In the genomic region with DNA sequence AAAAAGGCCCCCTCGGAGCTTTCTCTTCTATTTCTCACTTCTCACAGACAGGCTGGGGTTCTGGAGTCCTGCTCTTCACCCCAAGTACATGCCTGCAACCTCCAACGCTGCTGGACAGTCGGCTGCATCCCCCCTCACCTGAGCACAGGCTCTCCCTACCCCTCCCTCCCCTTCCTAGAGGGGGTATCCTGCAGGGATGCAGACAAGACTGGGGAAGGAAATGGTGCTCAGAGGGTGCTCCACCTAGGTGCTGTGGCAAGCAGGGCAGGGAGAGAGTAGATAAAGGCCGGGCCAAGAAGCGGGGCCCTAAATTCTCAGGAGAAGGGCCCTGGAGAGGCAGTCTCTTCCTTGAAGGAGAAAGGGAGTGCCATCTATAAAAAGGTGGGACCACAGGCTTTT, we compare ENCODE assay signal across 23 cellular contexts. TPM values are rescaled to one million over a fixed set of nuclear protein-coding genes. Genes with fewer than 3 reads are reported as not detected.
DNase-seq lines count a peak whose midpoint lies in the region; ATAC-seq, FAIRE-seq and TF ChIP-seq lines count a peak whose summit lies in the region.
"Had no signal": no experiment of that assay in that cellular context is flagged by ENCODE, and none has a peak within 500 bp of the region (broad histone marks: within the 10 kb centered on the region; RNA-seq: fewer than 3 reads in every experiment).

No MANE protein-coding gene starts in this region.

- H3K4me3 Mint-ChIP-seq in astrocyte (ENCODE audit: unreplicated experiment) (no peak overlapping the region), type B pancreatic cell (peak overlapping the region; percentile 72)
- no peak overlapping the region for H3K4me3 Mint-ChIP-seq in CD8-positive, alpha-beta T cell
- H3K4me3 Mint-ChIP-seq: activated CD8-positive, alpha-beta T cell treated with anti-CD3 and anti-CD28 coated beads for 36 hours; activated naive CD8-positive, alpha-beta T cell; activated T-cell treated with anti-CD3 and anti-CD28 coated beads, Interleukin-2, amount 50 U/mL, for 4 hours; immature natural killer cell had no signal

- H2AFZ ChIP-seq in astrocyte (ENCODE audit: low read depth, low read length) = no peak overlapping the region
- no peak overlapping the region for H2AFZ ChIP-seq in OCI-LY7 (ENCODE audit: low read length)

- H3K23ac ChIP-seq in mesendoderm (ENCODE audit: low read length) = no peak overlapping the region

- no peak overlapping the region for H2AK5ac ChIP-seq in mesendoderm (ENCODE audit: low read length)

- H3K27me3 Mint-ChIP-seq in astrocyte (ENCODE audit: low read depth, unreplicated experiment) (peaks cover 25% of the 10 kb centered on the region), type B pancreatic cell (peaks cover under 1% of the 10 kb centered on the region)
- H3K27me3 Mint-ChIP-seq in CD8-positive, alpha-beta T cell (ENCODE audit: low read depth) = peaks cover 2% of the 10 kb centered on the region

- peak overlapping the region; percentile 33 for H2BK120ac ChIP-seq in mesendoderm (ENCODE audit: low read depth, low read length)

- CTCF ChIA-PET in OCI-LY7 (lab: Charles Lee; ENCODE audit: unreplicated experiment) = no interaction called here
- CTCF ChIA-PET in CD8-positive, alpha-beta T cell (lab: Charles Lee) = no interaction called here

- peak overlapping the region; percentile 52 for H3K4me2 ChIP-seq in astrocyte (ENCODE audit: low read length)
- H3K4me2 ChIP-seq in mesendoderm (ENCODE audit: low read length) = no peak overlapping the region
- no peak overlapping the region for H3K4me2 ChIP-seq in OCI-LY7 (ENCODE audit: low read length)

- peak overlapping the region; percentile 33 for H3K18ac ChIP-seq in mesendoderm (ENCODE audit: low read length)

- H2BK5ac ChIP-seq in mesendoderm (ENCODE audit: low read length) = peak overlapping the region; percentile 57

- H2BK15ac ChIP-seq in mesendoderm (replicated peaks; ENCODE audit: low read depth) = no peak overlapping the region

- H3K27ac ChIP-seq in cardiac muscle cell (peak overlapping the region; percentile 83), astrocyte (ENCODE audit: low read depth, low read length) (peak overlapping the region; percentile 94), mesendoderm (ENCODE audit: low read depth, low read length) (peak overlapping the region; percentile 80), OCI-LY7 (ENCODE audit: low read depth, low read length, poor library complexity, severe bottlenecking) (no peak overlapping the region)
- H3K27ac ChIP-seq in CD8-positive, alpha-beta T cell (ENCODE audit: low read depth, low read length) = no peak overlapping the region
- H3K27ac ChIP-seq: esophagus squamous epithelium, psoas muscle, spleen had no signal

- H3K9me3 ChIP-seq in cardiac muscle cell (ENCODE audit: low read depth) (no peaks in the 10 kb centered on the region), astrocyte (ENCODE audit: insufficient read depth, low read depth, low read length) (no peaks in the 10 kb centered on the region), OCI-LY7 (ENCODE audit: low read length) (no peaks in the 10 kb centered on the region)
- no peaks in the 10 kb centered on the region for H3K9me3 ChIP-seq in CD8-positive, alpha-beta T cell (ENCODE audit: low read length)
- H3K9me3 ChIP-seq: esophagus squamous epithelium, psoas muscle, spleen had no signal

- peak; percentile 2 for TF ChIP-seq CTCF in cardiac muscle cell (IDR thresholded peaks at IDR 0.05; ENCODE audit: low read depth, low read length)
- no peak for TF ChIP-seq CTCF in astrocyte (IDR thresholded peaks at IDR 0.05; ENCODE audit: insufficient read depth, low read depth, low read length)
- TF ChIP-seq CTCF in type B pancreatic cell (conservative IDR thresholded peaks at IDR 0.05) = no peak
- TF ChIP-seq CTCF in OCI-LY7 (conservative IDR thresholded peaks at IDR 0.05; ENCODE audit: low read length) = no peak
- no peak for TF ChIP-seq CTCF in CD8-positive, alpha-beta T cell (IDR thresholded peaks at IDR 0.05)

- peak overlapping the region; percentile 74 for H3K9ac ChIP-seq in astrocyte (ENCODE audit: low read length)
- H3K9ac ChIP-seq in mesendoderm (ENCODE audit: low read length) = peak overlapping the region; percentile 35

- FAIRE-seq in astrocyte (lab: Jason Lieb, UNC) = no peak
- FAIRE-seq: A204.1, bronchial epithelial cell had no signal

- H3K27ac Mint-ChIP-seq in astrocyte (ENCODE audit: unreplicated experiment) (peak overlapping the region; percentile 42), type B pancreatic cell (peak overlapping the region; percentile 68)
- H3K27ac Mint-ChIP-seq in CD8-positive, alpha-beta T cell = no peak overlapping the region
- H3K27ac Mint-ChIP-seq: activated CD8-positive, alpha-beta T cell treated with anti-CD3 and anti-CD28 coated beads for 36 hours; activated naive CD8-positive, alpha-beta T cell; immature natural killer cell had no signal

- H4K20me1 ChIP-seq in astrocyte (ENCODE audit: insufficient read depth, low read length) (no peaks in the 10 kb centered on the region), OCI-LY7 (ENCODE audit: insufficient read depth, low read length) (no peaks in the 10 kb centered on the region)

- WGBS in mesendoderm (ENCODE audit: extremely low coverage, insufficient coverage, low lambda C conversion rate) = no CpG with 5 or more reads among the region's 5 CpGs

- no peaks in the 10 kb centered on the region for H3K36me3 ChIP-seq in cardiac muscle cell
- no peaks in the 10 kb centered on the region for H3K36me3 ChIP-seq in astrocyte (ENCODE audit: insufficient read depth, low read length)
- H3K36me3 ChIP-seq in mesendoderm (ENCODE audit: control insufficient read depth, insufficient read depth, low read length) = no peaks in the 10 kb centered on the region
- H3K36me3 ChIP-seq in OCI-LY7 (ENCODE audit: insufficient read depth, low read length) = no peaks in the 10 kb centered on the region
- H3K36me3 ChIP-seq in CD8-positive, alpha-beta T cell (ENCODE audit: insufficient read depth, low read length) = no peaks in the 10 kb centered on the region
- H3K36me3 ChIP-seq: esophagus squamous epithelium, spleen had no signal

- peaks cover 42% of the 10 kb centered on the region for H3K4me1 ChIP-seq in cardiac muscle cell (ENCODE audit: low read depth)
- peaks cover 49% of the 10 kb centered on the region for H3K4me1 ChIP-seq in astrocyte (ENCODE audit: insufficient read depth, low read length)
- peaks cover 21% of the 10 kb centered on the region for H3K4me1 ChIP-seq in mesendoderm (ENCODE audit: control insufficient read depth, low read depth, low read length)
- no peaks in the 10 kb centered on the region for H3K4me1 ChIP-seq in OCI-LY7 (ENCODE audit: insufficient read depth, low read length, poor library complexity, severe bottlenecking)
- no peaks in the 10 kb centered on the region for H3K4me1 ChIP-seq in CD8-positive, alpha-beta T cell (ENCODE audit: insufficient read depth, low read length)
- H3K4me1 ChIP-seq: psoas muscle had no signal

- no peak overlapping the region for H4K5ac ChIP-seq in mesendoderm (ENCODE audit: low read length)

- H3K9me3 Mint-ChIP-seq in astrocyte (ENCODE audit: unreplicated experiment) (peaks cover 2% of the 10 kb centered on the region), type B pancreatic cell (peaks cover 5% of the 10 kb centered on the region)
- no peaks in the 10 kb centered on the region for H3K9me3 Mint-ChIP-seq in CD8-positive, alpha-beta T cell
- H3K9me3 Mint-ChIP-seq: activated CD8-positive, alpha-beta T cell treated with anti-CD3 and anti-CD28 coated beads for 36 hours; activated T-cell treated with anti-CD3 and anti-CD28 coated beads, Interleukin-2, amount 50 U/mL, for 4 hours; immature natural killer cell had no signal

- H3K4me3 ChIP-seq in cardiac muscle cell = no peak overlapping the region
- H3K4me3 ChIP-seq in astrocyte (ENCODE audit: insufficient read depth, low read depth, low read length) = no peak overlapping the region
- no peak overlapping the region for H3K4me3 ChIP-seq in mesendoderm (ENCODE audit: low read length)
- no peak overlapping the region for H3K4me3 ChIP-seq in OCI-LY7 (ENCODE audit: low read depth, low read length, poor library complexity, severe bottlenecking)
- no peak overlapping the region for H3K4me3 ChIP-seq in CD8-positive, alpha-beta T cell (ENCODE audit: low read depth, low read length)
- H3K4me3 ChIP-seq: esophagus squamous epithelium, psoas muscle, spleen had no signal

- H3K79me2 ChIP-seq in astrocyte (ENCODE audit: insufficient read depth, low read length) = no peaks in the 10 kb centered on the region
- H3K79me2 ChIP-seq in mesendoderm (ENCODE audit: control insufficient read depth, insufficient read depth, low read length) = no peaks in the 10 kb centered on the region
- no peaks in the 10 kb centered on the region for H3K79me2 ChIP-seq in OCI-LY7 (ENCODE audit: insufficient read depth, low read depth, low read length)

- POLR2A ChIA-PET in OCI-LY7 (lab: Charles Lee) = no interaction called here
- POLR2A ChIA-PET in CD8-positive, alpha-beta T cell (lab: Charles Lee) = no interaction called here

- ATAC-seq in CD8-positive, alpha-beta T cell = no peak
- ATAC-seq: activated CD8-positive, alpha-beta T cell treated with anti-CD3 and anti-CD28 coated beads for 36 hours; activated T-cell treated with anti-CD3 and anti-CD28 coated beads, Interleukin-2, amount 50 U/mL, for 4 hours; psoas muscle had no signal

- no peak overlapping the region for H4K8ac ChIP-seq in mesendoderm (ENCODE audit: low read depth, low read length)

- H3K27me3 ChIP-seq in cardiac muscle cell = no peaks in the 10 kb centered on the region
- no peaks in the 10 kb centered on the region for H3K27me3 ChIP-seq in astrocyte (ENCODE audit: insufficient read depth, low read length)
- no peaks in the 10 kb centered on the region for H3K27me3 ChIP-seq in mesendoderm (ENCODE audit: insufficient read depth, low read length, poor library complexity)
- no peaks in the 10 kb centered on the region for H3K27me3 ChIP-seq in CD8-positive, alpha-beta T cell (ENCODE audit: insufficient read depth, low read length)

- H3K36me3 Mint-ChIP-seq in astrocyte (ENCODE audit: low read depth, unreplicated experiment) (peaks cover 3% of the 10 kb centered on the region), type B pancreatic cell (peaks cover 8% of the 10 kb centered on the region)
- no peaks in the 10 kb centered on the region for H3K36me3 Mint-ChIP-seq in CD8-positive, alpha-beta T cell
- H3K36me3 Mint-ChIP-seq: activated naive CD8-positive, alpha-beta T cell; immature natural killer cell had no signal

- BruUV-seq in OCI-LY7 (replicated peaks; lab: Mats Ljungman, UMichigan) = no TSS peak

- DNase-seq in cardiac muscle cell (ENCODE audit: low read depth in 1 of 2, low spot score in 1 of 2) = no peak
- no peak for DNase-seq in cardiac septum (ENCODE audit: low spot score)
- no peak for DNase-seq in astrocyte (ENCODE audit: low read depth)
- DNase-seq in mesendoderm = no peak
- no peak for DNase-seq in type B pancreatic cell (ENCODE audit: extremely low spot score, unreplicated experiment)
- no peak for DNase-seq in NCI-H2107 (lab: John Stamatoyannopoulos, UW)
- no peak for DNase-seq in OCI-LY7 (ENCODE audit: low spot score)
- no peak for DNase-seq in CD8-positive, alpha-beta T cell
- DNase-seq: activated CD8-positive, alpha-beta T cell treated with anti-CD3 and anti-CD28 coated beads for 36 hours; activated T-cell treated with anti-CD3 and anti-CD28 coated beads, Interleukin-2, amount 50 U/mL, for 4 hours; C1 segment of cervical spinal cord; esophagus squamous epithelium; immature natural killer cell; NCI-H1930; psoas muscle; spleen had no signal

- no peak overlapping the region for H3K4ac ChIP-seq in mesendoderm (ENCODE audit: low read depth, low read length)

- H3K79me1 ChIP-seq in mesendoderm (ENCODE audit: low read length) = no peaks in the 10 kb centered on the region

- peaks cover 37% of the 10 kb centered on the region for H3K4me1 Mint-ChIP-seq in astrocyte (ENCODE audit: low read depth, unreplicated experiment)
- H3K4me1 Mint-ChIP-seq in type B pancreatic cell (ENCODE audit: unreplicated experiment) = peaks cover 83% of the 10 kb centered on the region
- H3K4me1 Mint-ChIP-seq in CD8-positive, alpha-beta T cell (ENCODE audit: low read depth) = no peaks in the 10 kb centered on the region
- H3K4me1 Mint-ChIP-seq: immature natural killer cell had no signal

- intact Hi-C loops in cardiac septum (cut with DNase I) = no loop called here
- intact Hi-C loops in OCI-LY7 (cut with micrococcal nuclease; ENCODE audit: unreplicated experiment) = no loop called here
- intact Hi-C loops in CD8-positive, alpha-beta T cell (cut with DNase I, micrococcal nuclease) = no loop called here

- peak overlapping the region; percentile 79 for H3K56ac ChIP-seq in mesendoderm (ENCODE audit: low read length)

- H3K9me2 ChIP-seq in OCI-LY7 (ENCODE audit: insufficient read depth, low read length) = no peaks in the 10 kb centered on the region

RNA-seq across cellular contexts. Expression of a gene that starts 7.0 kb away (rescaled TPM):
- total RNA-seq in cardiac muscle cell = 32.5 and 49.6 TPM in 2 replicates
- polyA plus RNA-seq in cardiac muscle cell = 38.6 and 55.5 TPM in 2 replicates
- total RNA-seq in cardiac septum = 0.13 TPM
- total RNA-seq in astrocyte = 7.2 and 13.7 TPM in 2 replicates
- 4.4 TPM for polyA plus RNA-seq in mesendoderm (2013, experiment 1 of 2)
- polyA plus RNA-seq in mesendoderm (2013, experiment 2 of 2) = 4.5 TPM
- total RNA-seq in type B pancreatic cell (ENCODE audit: low replicate concordance) = 19.2 and 158 TPM in 2 replicates
- total RNA-seq in OCI-LY7 (2014; rRNA removed; shearing (Covaris generic)) = not detected in 2 replicates
- total RNA-seq in OCI-LY7 (2022) = not detected in 2 replicates
- total RNA-seq in CD8-positive, alpha-beta T cell = not detected
- total RNA-seq: activated T-cell treated with anti-CD3 and anti-CD28 coated beads, Interleukin-2, amount 50 U/mL, for 4 hours; IMR-90; psoas muscle; T-helper 1 cell treated with Interleukin-12 subunit alpha and Interleukin-12 subunit beta and Interleukin-4 antibody, amounts not matched to agents 30 ng/mL and 1 ng/mL, for 36 hours had no signal
- polyA plus RNA-seq: immature natural killer cell had no signal

RNA-seq across cellular contexts. Expression of a gene that starts 26.6 kb away (rescaled TPM):
- total RNA-seq in cardiac muscle cell (2.3 and 9.5 TPM in 2 replicates), cardiac septum (not detected), astrocyte (0.41 and 0.96 TPM in 2 replicates), type B pancreatic cell (ENCODE audit: low replicate concordance) (2.2 and 5.0 TPM in 2 replicates), OCI-LY7 (2022) (not detected in 2 replicates)
- polyA plus RNA-seq in cardiac muscle cell = 3.1 and 6.2 TPM in 2 replicates
- 1.7 TPM for polyA plus RNA-seq in mesendoderm (2013, experiment 1 of 2)
- 1.6 TPM for polyA plus RNA-seq in mesendoderm (2013, experiment 2 of 2)
- total RNA-seq in OCI-LY7 (2014; rRNA removed; shearing (Covaris generic)) = not detected in 2 replicates
- not detected for total RNA-seq in CD8-positive, alpha-beta T cell
- total RNA-seq: activated T-cell treated with anti-CD3 and anti-CD28 coated beads, Interleukin-2, amount 50 U/mL, for 4 hours; bronchial epithelial cell; esophagus squamous epithelium; glomerular endothelial cell; IMR-90; lower leg skin; psoas muscle; spleen; T-helper 1 cell treated with Interleukin-12 subunit alpha and Interleukin-12 subunit beta and Interleukin-4 antibody, amounts not matched to agents 30 ng/mL and 1 ng/mL, for 36 hours had no signal
- polyA plus RNA-seq: immature natural killer cell, IMR-90 had no signal

RNA-seq across cellular contexts. Expression of a gene that starts 36.0 kb away (rescaled TPM):
- total RNA-seq in cardiac muscle cell (1.6 and 4.1 TPM in 2 replicates), cardiac septum (16.2 TPM), astrocyte (1.6 and 3.6 TPM in 2 replicates), type B pancreatic cell (ENCODE audit: low replicate concordance) (0.24 and 41.6 TPM in 2 replicates), OCI-LY7 (2022) (not detected in 2 replicates)
- polyA plus RNA-seq in cardiac muscle cell = 0.25 and 0.44 TPM in 2 replicates
- 1.2 TPM for polyA plus RNA-seq in mesendoderm (2013, experiment 1 of 2)
- 0.84 TPM for polyA plus RNA-seq in mesendoderm (2013, experiment 2 of 2)
- total RNA-seq in OCI-LY7 (2014; rRNA removed; shearing (Covaris generic)) = not detected in 2 replicates
- not detected for total RNA-seq in CD8-positive, alpha-beta T cell
- total RNA-seq: activated CD8-positive, alpha-beta T cell treated with anti-CD3 and anti-CD28 coated beads for 36 hours; T-helper 1 cell treated with Interleukin-12 subunit alpha and Interleukin-12 subunit beta and Interleukin-4 antibody, amounts not matched to agents 30 ng/mL and 1 ng/mL, for 36 hours had no signal
- polyA plus RNA-seq: immature natural killer cell had no signal

Comparison
In these comparisons a context has a peak if more than half of its experiments do, and no peak if none do; other contexts are left out.
1. H3K27ac ChIP-seq: peak in cardiac muscle cell (single experiment), astrocyte (single experiment) and mesendoderm (single experiment); none in OCI-LY7 (single experiment) and CD8-positive, alpha-beta T cell (single experiment).